25 cellular contexts compared by ENCODE assay signal in genomic region chr5:60457256-60457655, GRCh38.
A peak's percentile ranks its signal among the peaks of the same experiment; 100 is the strongest.
DNase-seq lines count a peak whose midpoint lies in the region; ATAC-seq, FAIRE-seq and TF ChIP-seq lines count a peak whose summit lies in the region.
"Had no signal": no experiment of that assay in that cellular context is flagged by ENCODE, and none has a peak within 500 bp of the region (broad histone marks: within the 10 kb centered on the region; RNA-seq: fewer than 3 reads in every experiment).

No MANE protein-coding gene starts in this region.

- no peak overlapping the region for H3K4me3 ChIP-seq in fibroblast of the aortic adventitia (ENCODE audit: low read depth, low read length)
- H3K4me3 ChIP-seq in muscle layer of colon (ENCODE audit: low read depth in 1 of 2, low read length in 2 of 2): no peak overlapping the region
- H3K4me3 ChIP-seq in hepatocyte: no peak overlapping the region
- H3K4me3 ChIP-seq: A549; BLaER1 treated with 17β-estradiol and CSF1 and Interleukin-3, amounts not matched to agents 10 nM and 100 nM; GM12878; GM23248 had no signal

- H2AFZ ChIP-seq in hepatocyte: no peak overlapping the region
- H2AFZ ChIP-seq: GM23248 had no signal

- no peaks in the 10 kb centered on the region for H3K79me2 ChIP-seq in hepatocyte

- no peak for TF ChIP-seq CTCF in fibroblast of the aortic adventitia (IDR thresholded peaks at IDR 0.05; ENCODE audit: insufficient read depth, low read length)
- TF ChIP-seq CTCF in hepatocyte (IDR thresholded peaks at IDR 0.05; ENCODE audit: poor library complexity): no peak

- peak; percentile 44 for FAIRE-seq in A204.1 (lab: Jason Lieb, UNC)
- FAIRE-seq: A549, D721Med, GM12878, GM19239, H1 had no signal

- peak overlapping the region; percentile 7 for H3K27ac ChIP-seq in muscle layer of colon (ENCODE audit: low read depth, low read length)
- H3K27ac ChIP-seq in hepatocyte: no peak overlapping the region
- H3K27ac ChIP-seq: 22Rv1; A549; BLaER1 treated with 17β-estradiol and CSF1 and Interleukin-3, amounts not matched to agents 10 nM and 100 nM; GM23248 had no signal

- no peak for ATAC-seq in GM21723 (IDR thresholded peaks at IDR 0.05; ENCODE audit: unreplicated experiment)
- ATAC-seq: A549, GM12878 had no signal

- H3K4me2 ChIP-seq in hepatocyte: no peak overlapping the region
- H3K4me2 ChIP-seq: A549; BLaER1 treated with 17β-estradiol and CSF1 and Interleukin-3, amounts not matched to agents 10 nM and 100 nM had no signal

- H3K4me1 ChIP-seq in muscle layer of colon (ENCODE audit: insufficient read depth, low read length) (no peaks in the 10 kb centered on the region), hepatocyte (ENCODE audit: insufficient read depth) (no peaks in the 10 kb centered on the region)
- H3K4me1 ChIP-seq: BLaER1 treated with 17β-estradiol and CSF1 and Interleukin-3, amounts not matched to agents 10 nM and 100 nM had no signal

- H3K9me3 ChIP-seq in muscle layer of colon (ENCODE audit: low read length) (no peaks in the 10 kb centered on the region), hepatocyte (ENCODE audit: low read depth) (no peaks in the 10 kb centered on the region)
- H3K9me3 ChIP-seq: A549; BE2C; BLaER1 treated with 17β-estradiol and CSF1 and Interleukin-3, amounts not matched to agents 10 nM and 100 nM had no signal

- H3K36me3 ChIP-seq in muscle layer of colon (ENCODE audit: insufficient read depth, low read length) (no peaks in the 10 kb centered on the region), hepatocyte (replicated peaks; ENCODE audit: insufficient read depth, low read depth) (no peaks in the 10 kb centered on the region)
- H3K36me3 ChIP-seq: BE2C; BLaER1 treated with 17β-estradiol and CSF1 and Interleukin-3, amounts not matched to agents 10 nM and 100 nM had no signal

- no peak overlapping the region for H3K9ac ChIP-seq in muscle layer of colon (ENCODE audit: low read length)
- H3K9ac ChIP-seq: BLaER1 treated with 17β-estradiol and CSF1 and Interleukin-3, amounts not matched to agents 10 nM and 100 nM; GM23248 had no signal

- H3K9me2 ChIP-seq in hepatocyte (replicated peaks; ENCODE audit: insufficient read depth): no peaks in the 10 kb centered on the region

- DNase-seq in fibroblast of the aortic adventitia (ENCODE audit: low read depth) (peak; percentile 29), hepatocyte (ENCODE audit: low spot score) (no peak), NCI-H146 (lab: John Stamatoyannopoulos, UW) (no peak)
- DNase-seq: ACHN; AML-193; BE2C; CD4-positive, alpha-beta T cell; CD8-positive, alpha-beta memory T cell; DMS 273 treated with DMSO at 0.1 percent for 48 hours; DMS79; EL; GDM1; GM23248; H7; HCEC 1CT had no signal

- no peaks in the 10 kb centered on the region for H3K27me3 ChIP-seq in muscle layer of colon (ENCODE audit: control insufficient read depth in 1 of 2, insufficient read depth in 2 of 2, low read length in 2 of 2)
- H3K27me3 ChIP-seq in hepatocyte: peaks cover 3% of the 10 kb centered on the region
- H3K27me3 ChIP-seq: BE2C; BLaER1 treated with 17β-estradiol and CSF1 and Interleukin-3, amounts not matched to agents 10 nM and 100 nM had no signal

- H4K20me1 ChIP-seq in hepatocyte (ENCODE audit: insufficient read depth, poor library complexity, severe bottlenecking): no peaks in the 10 kb centered on the region
- H4K20me1 ChIP-seq: BLaER1 treated with 17β-estradiol and CSF1 and Interleukin-3, amounts not matched to agents 10 nM and 100 nM had no signal
